ENCODE assay signal across 2 cellular contexts in genomic region chr19:47704656-47705055, GRCh38.
TF ChIP-seq lines count a peak whose summit lies in the region.

No MANE protein-coding gene starts in this region.

TF ChIP-seq in HepG2, 621 proteins besides CTCF, POLR2A, EP300 and RAD21:
- TF ChIP-seq ZNF12 (CRISPR knock-in tag; IDR thresholded peaks at IDR 0.05) = peak; percentile 95
- TF ChIP-seq SMARCC2 (IDR thresholded peaks at IDR 0.05) = no peak

TF ChIP-seq in H1, 55 proteins besides CTCF, POLR2A, EP300 and RAD21:
- no peak for TF ChIP-seq BACH1 (IDR thresholded peaks at IDR 0.05; ENCODE audit: low read length)
- no peak for TF ChIP-seq RBBP5 (IDR thresholded peaks at IDR 0.05; ENCODE audit: borderline replicate concordance, low read depth, low read length)
- no peak for TF ChIP-seq GTF2F1 (IDR thresholded peaks at IDR 0.05; ENCODE audit: borderline replicate concordance, low read depth, low read length)
- no peak for TF ChIP-seq KDM1A (IDR thresholded peaks at IDR 0.05; ENCODE audit: borderline replicate concordance, low read length)
- no peak for TF ChIP-seq RNF2 (IDR thresholded peaks at IDR 0.05; ENCODE audit: borderline replicate concordance, low read depth, low read length, missing control alignments, poor library complexity, severe bottlenecking)
